ENCODE assay signal across 1 cellular context in genomic region chr10:108421256-108421655, GRCh38.
TF ChIP-seq lines count a peak whose summit lies in the region.

No MANE protein-coding gene starts in this region.

TF ChIP-seq in SK-N-SH treated with all-trans-retinoic acid at 6 μM for 48 hours, 23 proteins besides CTCF, POLR2A, EP300 and RAD21 (continued from another document):
- TF ChIP-seq TOX (CRISPR knock-in tag; IDR thresholded peaks at IDR 0.05; ENCODE audit: borderline replicate concordance) (no peak), BACH2 (CRISPR knock-in tag; IDR thresholded peaks at IDR 0.05; ENCODE audit: borderline replicate concordance) (no peak), ZNF8 (CRISPR knock-in tag; IDR thresholded peaks at IDR 0.05) (no peak), GLIS3 (CRISPR knock-in tag; IDR thresholded peaks at IDR 0.05) (no peak)
